Comparison of ENCODE assay signal across 19 cellular contexts in the genomic region with DNA sequence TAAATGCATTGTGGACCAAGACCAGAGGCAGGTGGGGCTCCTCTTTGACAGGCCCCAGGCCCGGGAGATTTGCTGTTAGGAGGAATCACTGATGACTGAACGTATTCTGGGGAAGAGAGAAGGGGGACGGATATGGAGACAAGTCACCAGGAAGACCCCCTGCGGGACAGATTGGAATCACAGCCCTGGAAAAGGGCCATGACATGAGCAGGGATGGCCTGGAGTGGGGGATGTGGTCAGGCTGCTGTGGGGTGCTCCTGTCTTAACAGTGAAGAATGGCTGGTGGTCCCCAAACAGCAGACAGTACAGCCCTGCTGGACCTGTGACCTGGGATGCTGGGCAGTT.
"Had no signal": no experiment of that assay in that cellular context is flagged by ENCODE, and none has a peak within 500 bp of the region (broad histone marks: within the 10 kb centered on the region; RNA-seq: fewer than 3 reads in every experiment).

No MANE protein-coding gene starts in this region.

- H3K27ac ChIP-seq: heart right ventricle, neutrophil, psoas muscle, right lobe of liver, tibial artery, upper lobe of left lung, vagina had no signal

- DNase-seq: effector CD4-positive, alpha-beta T cell; endodermal cell; foreskin melanocyte; heart right ventricle; kidney glomerular epithelial cell; mesendoderm; naive B cell; psoas muscle; right lobe of liver; stimulated activated CD4-positive, alpha-beta T cell treated with anti-CD3 and anti-CD28 coated beads, Interleukin-4, amount 100 ng/mL, for 1 hour; stimulated activated CD8-positive, alpha-beta memory T cell treated with anti-CD3 and anti-CD28 coated beads, Interleukin-4, amount 100 ng/mL, for 48 hours; stimulated activated naive CD8-positive, alpha-beta T cell treated with anti-CD3 and anti-CD28 coated beads, Interleukin-15, Interleukin-2, amounts not matched to agents 100 U/mL and 50 U/mL, for 24 hours; tibial artery; upper lobe of left lung had no signal

- H3K36me3 ChIP-seq: heart right ventricle, neutrophil, right lobe of liver, tibial artery, upper lobe of left lung, vagina had no signal

- H3K9me3 ChIP-seq: heart right ventricle, neutrophil, psoas muscle, right lobe of liver, upper lobe of left lung, vagina had no signal

- H3K4me1 ChIP-seq: psoas muscle, right lobe of liver had no signal

- H3K27me3 ChIP-seq: right lobe of liver, upper lobe of left lung, vagina had no signal

- H3K4me3 ChIP-seq: heart right ventricle, psoas muscle, right lobe of liver, tibial artery, upper lobe of left lung, vagina had no signal

- ATAC-seq: psoas muscle; right lobe of liver; stimulated activated effector memory CD8-positive, alpha-beta T cell treated with anti-CD3 and anti-CD28 coated beads, Interleukin-12 subunit alpha, Interleukin-12 subunit beta, amount 100 ng/mL, for 72 hours; stimulated activated naive CD8-positive, alpha-beta T cell treated with anti-CD3 and anti-CD28 coated beads, Interleukin-15, Interleukin-2, amounts not matched to agents 100 U/mL and 50 U/mL, for 24 hours had no signal

- FAIRE-seq: endothelial cell of umbilical vein, islet of Langerhans had no signal
